Comparison of ENCODE assay signal across 20 cellular contexts in genomic region chr2:196533998-196534397, GRCh38.
"Had no signal": no experiment of that assay in that cellular context is flagged by ENCODE, and none has a peak within 500 bp of the region (broad histone marks: within the 10 kb centered on the region; RNA-seq: fewer than 3 reads in every experiment).

No MANE protein-coding gene starts in this region.

- H3K4me1 ChIP-seq: left lung, prostate gland, tibial nerve had no signal

- DNase-seq: activated B cell treated with CpG ODN at 0.5 μM for 24 hours; activated CD4-positive, alpha-beta memory T cell treated with anti-CD3 and anti-CD28 coated beads for 36 hours; activated CD4-positive, alpha-beta T cell treated with anti-CD3 and anti-CD28 coated beads for 4 hours; activated CD8-positive, alpha-beta memory T cell treated with anti-CD3 and anti-CD28 coated beads, Interleukin-2, amount 10 ng/mL, durations not matched to agents 7 days and 5 days; activated gamma-delta T cell; activated T-cell treated with anti-CD3 and anti-CD28 coated beads for 4 hours; amniotic stem cell; cerebellar nuclear complex; cortex of kidney; foreskin fibroblast; kidney; left lung; mammary epithelial cell; natural killer cell; stimulated activated CD4-positive, alpha-beta T cell treated with anti-CD3 and anti-CD28 coated beads, Interleukin-12 subunit alpha, Interleukin-12 subunit beta, amount 100 ng/mL, for 4 hours; stimulated activated CD4-positive, alpha-beta T cell treated with anti-CD3 and anti-CD28 coated beads, Interleukin-4, amount 100 ng/mL, for 4 hours; stimulated activated naive CD8-positive, alpha-beta T cell treated with anti-CD3 and anti-CD28 coated beads, Interleukin-15, Interleukin-2, amounts not matched to agents 100 U/mL and 50 U/mL, for 24 hours had no signal

- H3K4me3 Mint-ChIP-seq: activated B cell treated with CpG ODN at 0.5 μM for 24 hours; activated CD4-positive, alpha-beta memory T cell treated with anti-CD3 and anti-CD28 coated beads for 36 hours; activated CD8-positive, alpha-beta memory T cell treated with anti-CD3 and anti-CD28 coated beads, Interleukin-2, amount 10 ng/mL, durations not matched to agents 7 days and 5 days; activated naive CD8-positive, alpha-beta T cell; natural killer cell had no signal

- H3K9me3 Mint-ChIP-seq: activated B cell treated with CpG ODN at 0.5 μM for 24 hours; activated CD4-positive, alpha-beta memory T cell treated with anti-CD3 and anti-CD28 coated beads for 36 hours had no signal

- H3K27ac Mint-ChIP-seq: activated B cell treated with CpG ODN at 0.5 μM for 24 hours; activated CD4-positive, alpha-beta memory T cell treated with anti-CD3 and anti-CD28 coated beads for 36 hours; activated CD8-positive, alpha-beta memory T cell treated with anti-CD3 and anti-CD28 coated beads, Interleukin-2, amount 10 ng/mL, durations not matched to agents 7 days and 5 days; activated naive CD8-positive, alpha-beta T cell; natural killer cell had no signal

- H3K27ac ChIP-seq: left lung, prostate gland, tibial nerve had no signal

- H3K27me3 ChIP-seq: left lung, tibial nerve had no signal

- ATAC-seq: activated CD8-positive, alpha-beta memory T cell treated with anti-CD3 and anti-CD28 coated beads, Interleukin-2, amount 10 ng/mL, durations not matched to agents 7 days and 5 days; left lung; natural killer cell; stimulated activated naive CD8-positive, alpha-beta T cell treated with anti-CD3 and anti-CD28 coated beads, Interleukin-15, Interleukin-2, amounts not matched to agents 100 U/mL and 50 U/mL, for 24 hours had no signal

- H3K4me3 ChIP-seq: left lung, prostate gland, tibial nerve had no signal

- H3K36me3 ChIP-seq: left lung, prostate gland, tibial nerve had no signal

- H3K36me3 Mint-ChIP-seq: activated CD4-positive, alpha-beta memory T cell treated with anti-CD3 and anti-CD28 coated beads for 36 hours; activated naive CD8-positive, alpha-beta T cell; natural killer cell had no signal

- H3K4me1 Mint-ChIP-seq: activated B cell treated with CpG ODN at 0.5 μM for 24 hours, natural killer cell had no signal

- H3K9me3 ChIP-seq: left lung, prostate gland, tibial nerve had no signal
